24 cellular contexts compared by ENCODE assay signal in the genomic region with DNA sequence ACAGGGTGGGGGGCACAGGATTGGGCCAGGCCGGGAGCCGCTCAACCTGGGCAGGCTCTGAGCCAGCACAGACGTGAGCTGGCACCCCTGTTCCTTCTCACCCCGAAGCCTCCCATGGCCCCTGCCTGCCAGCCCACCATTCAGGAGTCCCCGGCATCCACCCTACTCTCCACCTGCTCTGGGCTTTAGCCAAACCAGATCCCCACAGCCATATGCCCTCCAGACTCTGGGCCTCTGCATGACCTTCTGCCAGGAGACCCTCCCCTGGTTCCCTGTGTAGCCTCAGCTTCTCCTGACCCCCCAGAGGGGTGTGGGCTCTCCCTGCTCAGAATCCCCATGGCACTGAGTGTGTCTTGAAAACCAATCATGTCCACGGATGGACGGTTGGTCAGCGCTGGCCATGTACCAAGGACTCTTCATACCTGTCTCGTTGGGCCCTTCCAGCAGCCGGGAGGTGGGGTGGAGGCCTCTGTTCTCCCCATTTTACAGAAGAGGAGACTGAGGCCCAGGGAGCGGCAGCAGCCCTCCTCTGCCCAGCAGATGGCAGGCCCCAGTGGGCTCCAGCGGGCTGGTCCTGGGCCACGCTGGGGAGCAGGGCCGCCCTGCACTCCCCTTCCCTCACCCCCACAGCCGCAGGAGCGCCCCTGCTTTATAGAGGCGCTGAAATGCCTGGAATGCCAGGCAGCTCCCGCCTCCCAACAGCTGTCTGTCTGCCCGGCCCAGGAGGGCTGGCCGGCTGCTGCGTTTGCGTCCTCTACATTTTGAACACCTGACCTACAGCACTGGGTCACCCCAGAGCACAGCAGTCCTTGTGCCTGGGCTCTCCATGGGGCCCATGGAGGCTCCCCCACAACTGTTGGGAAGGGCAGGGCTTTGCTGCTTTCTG. TPM values are rescaled to one million over a fixed set of nuclear protein-coding genes. Genes with fewer than 3 reads are reported as not detected.
DNase-seq lines count a peak whose midpoint lies in the region; ATAC-seq, FAIRE-seq and TF ChIP-seq lines count a peak whose summit lies in the region.
"Had no signal": no experiment of that assay in that cellular context is flagged by ENCODE, and none has a peak within 500 bp of the region (broad histone marks: within the 10 kb centered on the region; RNA-seq: fewer than 3 reads in every experiment).

No MANE protein-coding gene starts in this region.

- no peak overlapping the region for H3K4ac ChIP-seq in mesendoderm (ENCODE audit: low read depth, low read length)

- H4K5ac ChIP-seq in mesendoderm (ENCODE audit: low read length): no peak overlapping the region

- no peak for FAIRE-seq in astrocyte (lab: Jason Lieb, UNC)
- FAIRE-seq: H54 had no signal

- peaks cover 5% of the 10 kb centered on the region for H3K36me3 Mint-ChIP-seq in astrocyte (ENCODE audit: low read depth, unreplicated experiment)
- H3K36me3 Mint-ChIP-seq: immature natural killer cell; natural killer cell; stimulated activated memory B cell treated with anti-CD40 and anti-IgM and Interleukin-4, amounts not matched to agents 10 μg/mL and 1 μg/mL and 100 μg/mL, for 72 hours had no signal

- H4K8ac ChIP-seq in mesendoderm (ENCODE audit: low read depth, low read length): no peak overlapping the region

- H2AK5ac ChIP-seq in mesendoderm (ENCODE audit: low read length): peak overlapping the region; percentile 41

- H3K27ac Mint-ChIP-seq in astrocyte (ENCODE audit: unreplicated experiment): peak overlapping the region; percentile 18
- H3K27ac Mint-ChIP-seq: activated CD8-positive, alpha-beta T cell treated with anti-CD3 and anti-CD28 coated beads for 36 hours; activated naive CD4-positive, alpha-beta T cell treated with anti-CD3 and anti-CD28 coated beads for 36 hours; effector memory CD8-positive, alpha-beta T cell; immature natural killer cell; natural killer cell; stimulated activated memory B cell treated with anti-CD40 and anti-IgM and Interleukin-4, amounts not matched to agents 10 μg/mL and 1 μg/mL and 100 μg/mL, for 72 hours had no signal

- H3F3A ChIP-seq in smooth muscle cell (ENCODE audit: low read depth): no peaks in the 10 kb centered on the region

- H4K20me1 ChIP-seq in astrocyte (ENCODE audit: insufficient read depth, low read length) (no peaks in the 10 kb centered on the region), smooth muscle cell (ENCODE audit: low read depth) (no peaks in the 10 kb centered on the region)

- H3K4me1 ChIP-seq in astrocyte (ENCODE audit: insufficient read depth, low read length): peaks cover 8% of the 10 kb centered on the region
- peaks cover 19% of the 10 kb centered on the region for H3K4me1 ChIP-seq in mesendoderm (ENCODE audit: control insufficient read depth, low read depth, low read length)
- H3K4me1 ChIP-seq in smooth muscle cell (ENCODE audit: low read depth): peaks cover 13% of the 10 kb centered on the region

- H3K27me3 ChIP-seq in astrocyte (ENCODE audit: insufficient read depth, low read length) (peaks cover 35% of the 10 kb centered on the region), mesendoderm (ENCODE audit: insufficient read depth, low read length, poor library complexity) (no peaks in the 10 kb centered on the region), smooth muscle cell (ENCODE audit: low read depth) (no peaks in the 10 kb centered on the region)

- H3K36me3 ChIP-seq in astrocyte (ENCODE audit: insufficient read depth, low read length): no peaks in the 10 kb centered on the region
- no peaks in the 10 kb centered on the region for H3K36me3 ChIP-seq in mesendoderm (ENCODE audit: control insufficient read depth, insufficient read depth, low read length)
- no peaks in the 10 kb centered on the region for H3K36me3 ChIP-seq in smooth muscle cell (ENCODE audit: low read depth)

- no peaks in the 10 kb centered on the region for H3K9me3 Mint-ChIP-seq in astrocyte (ENCODE audit: unreplicated experiment)
- H3K9me3 Mint-ChIP-seq: activated CD8-positive, alpha-beta T cell treated with anti-CD3 and anti-CD28 coated beads for 36 hours; activated naive CD4-positive, alpha-beta T cell treated with anti-CD3 and anti-CD28 coated beads for 36 hours; activated T-cell treated with anti-CD3 and anti-CD28 coated beads, Interleukin-2, amount 50 U/mL, for 4 hours; effector memory CD8-positive, alpha-beta T cell; immature natural killer cell; natural killer cell; stimulated activated memory B cell treated with anti-CD40 and anti-IgM and Interleukin-4, amounts not matched to agents 10 μg/mL and 1 μg/mL and 100 μg/mL, for 72 hours had no signal

- H3K4me1 Mint-ChIP-seq in astrocyte (ENCODE audit: low read depth, unreplicated experiment): peaks cover 18% of the 10 kb centered on the region
- H3K4me1 Mint-ChIP-seq: immature natural killer cell had no signal

- peaks cover 43% of the 10 kb centered on the region for H3K27me3 Mint-ChIP-seq in astrocyte (ENCODE audit: low read depth, unreplicated experiment)
- H3K27me3 Mint-ChIP-seq: activated CD8-positive, alpha-beta T cell treated with anti-CD3 and anti-CD28 coated beads for 36 hours had no signal

- WGBS in mesendoderm (ENCODE audit: extremely low coverage, insufficient coverage, low lambda C conversion rate): no CpG with 5 or more reads among the region's 22 CpGs
- 82% methylated on average over 22 of the region's 22 CpGs for WGBS in smooth muscle cell (ENCODE audit: low lambda C conversion rate)

- no peak overlapping the region for H3K27ac ChIP-seq in astrocyte (ENCODE audit: low read depth, low read length)
- no peak overlapping the region for H3K27ac ChIP-seq in mesendoderm (ENCODE audit: low read depth, low read length)
- H3K27ac ChIP-seq in smooth muscle cell (ENCODE audit: low read depth): no peak overlapping the region

- DNase-seq in NCI-H69 (lab: John Stamatoyannopoulos, UW): peak; percentile 53
- no peak for DNase-seq in astrocyte (ENCODE audit: low read depth)
- no peak for DNase-seq in mesendoderm
- DNase-seq in smooth muscle cell (lab: John Stamatoyannopoulos, UW; ENCODE audit: unreplicated experiment): no peak
- no peak for DNase-seq in activated CD8-positive, alpha-beta memory T cell treated with anti-CD3 and anti-CD28 coated beads for 24 hours
- DNase-seq in left lobe of liver (ENCODE audit: low spot score): no peak
- DNase-seq in D341Med (ENCODE audit: low spot score): no peak
- DNase-seq: activated CD8-positive, alpha-beta T cell treated with anti-CD3 and anti-CD28 coated beads for 36 hours; activated naive CD4-positive, alpha-beta T cell treated with anti-CD3 and anti-CD28 coated beads for 36 hours; activated T-cell treated with anti-CD3 and anti-CD28 coated beads, Interleukin-2, amount 50 U/mL, for 4 hours; AML-193; aorta; effector memory CD8-positive, alpha-beta T cell; immature natural killer cell; natural killer cell; NCI-H1417 treated with DMSO at 0.1 percent for 48 hours; NCI-H526; SIG-M5 had no signal

- H3K9me3 ChIP-seq in astrocyte (ENCODE audit: insufficient read depth, low read depth, low read length): no peaks in the 10 kb centered on the region
- no peaks in the 10 kb centered on the region for H3K9me3 ChIP-seq in smooth muscle cell (replicated peaks; ENCODE audit: low read depth)

- H3K23ac ChIP-seq in mesendoderm (ENCODE audit: low read length): no peak overlapping the region

- peak overlapping the region; percentile 69 for H3K18ac ChIP-seq in mesendoderm (ENCODE audit: low read length)

- no peak overlapping the region for H2AFZ ChIP-seq in astrocyte (ENCODE audit: low read depth, low read length)
- no peak overlapping the region for H2AFZ ChIP-seq in smooth muscle cell (ENCODE audit: low read depth)

- H3K4me3 ChIP-seq in astrocyte (ENCODE audit: insufficient read depth, low read depth, low read length) (no peak overlapping the region), mesendoderm (ENCODE audit: low read length) (no peak overlapping the region), smooth muscle cell (no peak overlapping the region)

- H2BK15ac ChIP-seq in mesendoderm (replicated peaks; ENCODE audit: low read depth): no peak overlapping the region

- H3K9ac ChIP-seq in astrocyte (ENCODE audit: low read length): no peak overlapping the region
- no peak overlapping the region for H3K9ac ChIP-seq in mesendoderm (ENCODE audit: low read length)
- H3K9ac ChIP-seq in smooth muscle cell (ENCODE audit: low read depth): no peak overlapping the region

- no peak for ATAC-seq in left lobe of liver
- ATAC-seq: activated CD8-positive, alpha-beta T cell treated with anti-CD3 and anti-CD28 coated beads for 36 hours; activated T-cell treated with anti-CD3 and anti-CD28 coated beads, Interleukin-2, amount 50 U/mL, for 4 hours; effector memory CD8-positive, alpha-beta T cell; natural killer cell; stimulated activated memory B cell treated with anti-CD40 and anti-IgM and Interleukin-4, amounts not matched to agents 10 μg/mL and 1 μg/mL and 100 μg/mL, for 72 hours had no signal

- H3K56ac ChIP-seq in mesendoderm (ENCODE audit: low read length): peak overlapping the region; percentile 83

- H3K79me1 ChIP-seq in mesendoderm (ENCODE audit: low read length): no peaks in the 10 kb centered on the region

- no peak overlapping the region for H2BK5ac ChIP-seq in mesendoderm (ENCODE audit: low read length)

- H3K4me3 Mint-ChIP-seq in astrocyte (ENCODE audit: unreplicated experiment): no peak overlapping the region
- H3K4me3 Mint-ChIP-seq: activated CD8-positive, alpha-beta T cell treated with anti-CD3 and anti-CD28 coated beads for 36 hours; activated naive CD4-positive, alpha-beta T cell treated with anti-CD3 and anti-CD28 coated beads for 36 hours; activated T-cell treated with anti-CD3 and anti-CD28 coated beads, Interleukin-2, amount 50 U/mL, for 4 hours; effector memory CD8-positive, alpha-beta T cell; immature natural killer cell; natural killer cell; stimulated activated memory B cell treated with anti-CD40 and anti-IgM and Interleukin-4, amounts not matched to agents 10 μg/mL and 1 μg/mL and 100 μg/mL, for 72 hours had no signal

- no peak overlapping the region for H2BK120ac ChIP-seq in mesendoderm (ENCODE audit: low read depth, low read length)

- H3K4me2 ChIP-seq in astrocyte (ENCODE audit: low read length): no peak overlapping the region
- H3K4me2 ChIP-seq in mesendoderm (ENCODE audit: low read length): no peak overlapping the region
- peak overlapping the region; percentile 22 for H3K4me2 ChIP-seq in smooth muscle cell

- TF ChIP-seq CTCF in astrocyte (IDR thresholded peaks at IDR 0.05; ENCODE audit: insufficient read depth, low read depth, low read length): no peak
- TF ChIP-seq CTCF in smooth muscle cell (IDR thresholded peaks at IDR 0.05; ENCODE audit: borderline replicate concordance, insufficient read depth, poor library complexity, severe bottlenecking): no peak

- H3K79me2 ChIP-seq in astrocyte (ENCODE audit: insufficient read depth, low read length): no peaks in the 10 kb centered on the region
- H3K79me2 ChIP-seq in mesendoderm (ENCODE audit: control insufficient read depth, insufficient read depth, low read length): no peaks in the 10 kb centered on the region
- H3K79me2 ChIP-seq in smooth muscle cell (ENCODE audit: low read depth): no peaks in the 10 kb centered on the region

RNA-seq across cellular contexts. Expression of a gene that starts 3.5 kb away (rescaled TPM):
- total RNA-seq in astrocyte (not detected in 2 replicates), smooth muscle cell (not detected in 2 replicates), left lobe of liver (not detected)
- not detected for polyA plus RNA-seq in mesendoderm (2013, experiment 1 of 2)
- polyA plus RNA-seq in mesendoderm (2013, experiment 2 of 2): 0.08 TPM
- not detected in 2 replicates for polyA plus RNA-seq in smooth muscle cell
- total RNA-seq: activated CD8-positive, alpha-beta T cell treated with anti-CD3 and anti-CD28 coated beads for 36 hours; activated naive CD4-positive, alpha-beta T cell treated with anti-CD3 and anti-CD28 coated beads for 36 hours; activated T-cell treated with anti-CD3 and anti-CD28 coated beads, Interleukin-2, amount 50 U/mL, for 4 hours; aorta; cerebellum; fibroblast of lung; natural killer cell; posterior vena cava; T-helper 2 cell treated with Interferon-gamma antibody and Interleukin-4, amounts not matched to agents 100 ng/mL and 5 ng/mL, for 36 hours had no signal
- polyA plus RNA-seq: aorta, fibroblast of lung, immature natural killer cell had no signal

RNA-seq across cellular contexts. Expression of a gene that starts 6.3 kb away (rescaled TPM):
- total RNA-seq in astrocyte (0.52 and 0.58 TPM in 2 replicates), smooth muscle cell (8.1 and 8.9 TPM in 2 replicates), left lobe of liver (18.0 TPM)
- polyA plus RNA-seq in mesendoderm (2013, experiment 1 of 2): 0.32 TPM
- polyA plus RNA-seq in mesendoderm (2013, experiment 2 of 2): 0.29 TPM
- polyA plus RNA-seq in smooth muscle cell: 8.9 and 10.5 TPM in 2 replicates
- total RNA-seq: natural killer cell; T-helper 2 cell treated with Interferon-gamma antibody and Interleukin-4, amounts not matched to agents 100 ng/mL and 5 ng/mL, for 36 hours had no signal
- polyA plus RNA-seq: immature natural killer cell had no signal

RNA-seq across cellular contexts. Expression of a gene that starts 49.3 kb away (rescaled TPM):
- total RNA-seq in astrocyte (21.1 and 24.3 TPM in 2 replicates), smooth muscle cell (12.7 and 13.8 TPM in 2 replicates), left lobe of liver (1.3 TPM)
- polyA plus RNA-seq in mesendoderm (2013, experiment 1 of 2): 12.9 TPM
- polyA plus RNA-seq in mesendoderm (2013, experiment 2 of 2): 12.7 TPM
- polyA plus RNA-seq in smooth muscle cell: 21.0 and 28.3 TPM in 2 replicates
